In the genomic region with DNA sequence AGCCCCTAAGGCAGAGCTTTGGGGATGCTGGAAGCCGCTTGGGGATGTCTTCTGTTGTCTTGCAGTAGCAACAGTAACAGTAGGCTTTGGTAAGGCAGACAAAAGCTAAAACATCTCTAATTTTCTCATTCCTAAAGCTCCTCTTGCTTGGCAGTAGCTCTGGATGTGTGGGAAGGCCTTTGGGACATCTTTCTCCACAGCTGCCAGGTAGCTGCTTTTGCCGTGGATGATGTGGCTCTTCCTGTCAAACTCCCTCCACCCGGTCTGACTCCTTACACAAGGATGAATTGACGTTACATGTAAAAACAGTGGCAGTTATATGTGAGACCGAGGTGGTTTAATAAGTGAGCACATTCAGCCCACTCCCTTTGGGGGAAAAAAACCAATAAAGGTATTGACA, we compare ENCODE assay signal across 11 cellular contexts.
A peak's percentile ranks its signal among the peaks of the same experiment; 100 is the strongest.
DNase-seq lines count a peak whose midpoint lies in the region; ATAC-seq, FAIRE-seq and TF ChIP-seq lines count a peak whose summit lies in the region.
"Had no signal": no experiment of that assay in that cellular context is flagged by ENCODE, and none has a peak within 500 bp of the region (broad histone marks: within the 10 kb centered on the region; RNA-seq: fewer than 3 reads in every experiment).

No MANE protein-coding gene starts in this region.

- TF ChIP-seq CTCF in astrocyte (IDR thresholded peaks at IDR 0.05; ENCODE audit: insufficient read depth, low read depth, low read length) = no peak
- no peak for TF ChIP-seq CTCF in hepatocyte (IDR thresholded peaks at IDR 0.05; ENCODE audit: poor library complexity)

- H3K27ac Mint-ChIP-seq in astrocyte (ENCODE audit: unreplicated experiment) = no peak overlapping the region
- H3K27ac Mint-ChIP-seq: CD4-positive, alpha-beta memory T cell had no signal

- H3K4me1 ChIP-seq in BLaER1 = peaks cover 27% of the 10 kb centered on the region
- no peaks in the 10 kb centered on the region for H3K4me1 ChIP-seq in astrocyte (ENCODE audit: insufficient read depth, low read length)
- no peaks in the 10 kb centered on the region for H3K4me1 ChIP-seq in hepatocyte (ENCODE audit: insufficient read depth)

- H3K9me3 Mint-ChIP-seq in astrocyte (ENCODE audit: unreplicated experiment) = no peaks in the 10 kb centered on the region

- no peak for TF ChIP-seq POLR2A in GM18505 (IDR thresholded peaks at IDR 0.05; ENCODE audit: borderline replicate concordance, extremely low read depth, insufficient read depth, insufficient read length)

- WGBS in hepatocyte (ENCODE audit: low lambda C conversion rate, missing lambda C conversion rate) = 51% methylated on average over 5 of the region's 5 CpGs

- H3K36me3 ChIP-seq in BLaER1 (no peaks in the 10 kb centered on the region), astrocyte (ENCODE audit: insufficient read depth, low read length) (no peaks in the 10 kb centered on the region), hepatocyte (replicated peaks; ENCODE audit: insufficient read depth, low read depth) (no peaks in the 10 kb centered on the region)

- no peak overlapping the region for H3K27ac ChIP-seq in BLaER1
- no peak overlapping the region for H3K27ac ChIP-seq in astrocyte (ENCODE audit: low read depth, low read length)
- H3K27ac ChIP-seq in hepatocyte = no peak overlapping the region

- no peak overlapping the region for H3K9ac ChIP-seq in BLaER1
- H3K9ac ChIP-seq in astrocyte (ENCODE audit: low read length) = no peak overlapping the region

- H2AFZ ChIP-seq in astrocyte (ENCODE audit: low read depth, low read length) = no peak overlapping the region
- no peak overlapping the region for H2AFZ ChIP-seq in hepatocyte

- ATAC-seq in GM18505 (IDR thresholded peaks at IDR 0.05; ENCODE audit: unreplicated experiment) = no peak
- ATAC-seq: K562 had no signal

- DNase-seq in astrocyte (ENCODE audit: low read depth) (no peak), hepatocyte (ENCODE audit: low spot score) (no peak), skeletal muscle cell (ENCODE audit: low read depth) (peak; percentile 33), glomerular visceral epithelial cell (ENCODE audit: extremely low spot score) (no peak), GDM1 (lab: John Stamatoyannopoulos, UW) (no peak)
- no peak for DNase-seq in stimulated activated CD8-positive, alpha-beta memory T cell treated with anti-CD3 and anti-CD28 coated beads, Interleukin-4, amount 100 ng/mL, for 48 hours
- DNase-seq: SIG-M5 had no signal

- no peaks in the 10 kb centered on the region for H3K79me2 ChIP-seq in astrocyte (ENCODE audit: insufficient read depth, low read length)
- no peaks in the 10 kb centered on the region for H3K79me2 ChIP-seq in hepatocyte

- H3K4me3 Mint-ChIP-seq in astrocyte (ENCODE audit: unreplicated experiment) = no peak overlapping the region
- H3K4me3 Mint-ChIP-seq: CD4-positive, alpha-beta memory T cell had no signal

- no peaks in the 10 kb centered on the region for H3K36me3 Mint-ChIP-seq in astrocyte (ENCODE audit: low read depth, unreplicated experiment)
- H3K36me3 Mint-ChIP-seq: CD4-positive, alpha-beta memory T cell had no signal

- H3K9me3 ChIP-seq in BLaER1 = no peaks in the 10 kb centered on the region
- no peaks in the 10 kb centered on the region for H3K9me3 ChIP-seq in astrocyte (ENCODE audit: insufficient read depth, low read depth, low read length)
- H3K9me3 ChIP-seq in hepatocyte (ENCODE audit: low read depth) = no peaks in the 10 kb centered on the region

- H3K4me2 ChIP-seq in BLaER1 (peak overlapping the region; percentile 47; the same call in 1 of the 2 replicates), astrocyte (ENCODE audit: low read length) (peak overlapping the region; percentile 40), hepatocyte (peak overlapping the region; percentile 50)

- H4K20me1 ChIP-seq in BLaER1 (no peaks in the 10 kb centered on the region), astrocyte (ENCODE audit: insufficient read depth, low read length) (no peaks in the 10 kb centered on the region), hepatocyte (ENCODE audit: insufficient read depth, poor library complexity, severe bottlenecking) (no peaks in the 10 kb centered on the region)

- H3K9me2 ChIP-seq in hepatocyte (replicated peaks; ENCODE audit: insufficient read depth) = no peaks in the 10 kb centered on the region

- H3K27me3 Mint-ChIP-seq in astrocyte (ENCODE audit: low read depth, unreplicated experiment) = peaks cover 9% of the 10 kb centered on the region

- FAIRE-seq in astrocyte (lab: Jason Lieb, UNC) = no peak
- FAIRE-seq: K562 had no signal

- H3K4me3 ChIP-seq in BLaER1 = no peak overlapping the region
- no peak overlapping the region for H3K4me3 ChIP-seq in astrocyte (ENCODE audit: insufficient read depth, low read depth, low read length)
- H3K4me3 ChIP-seq in hepatocyte = no peak overlapping the region
- no peak overlapping the region for H3K4me3 ChIP-seq in skeletal muscle cell (ENCODE audit: low read depth, low read length)
- H3K4me3 ChIP-seq: K562 had no signal

- no peaks in the 10 kb centered on the region for H3K27me3 ChIP-seq in BLaER1
- H3K27me3 ChIP-seq in astrocyte (ENCODE audit: insufficient read depth, low read length) = peaks cover 3% of the 10 kb centered on the region
- H3K27me3 ChIP-seq in hepatocyte = no peaks in the 10 kb centered on the region

- H3K4me1 Mint-ChIP-seq in astrocyte (ENCODE audit: low read depth, unreplicated experiment) = peaks cover 1% of the 10 kb centered on the region
- H3K4me1 Mint-ChIP-seq: CD4-positive, alpha-beta memory T cell had no signal
